In the genomic region with DNA sequence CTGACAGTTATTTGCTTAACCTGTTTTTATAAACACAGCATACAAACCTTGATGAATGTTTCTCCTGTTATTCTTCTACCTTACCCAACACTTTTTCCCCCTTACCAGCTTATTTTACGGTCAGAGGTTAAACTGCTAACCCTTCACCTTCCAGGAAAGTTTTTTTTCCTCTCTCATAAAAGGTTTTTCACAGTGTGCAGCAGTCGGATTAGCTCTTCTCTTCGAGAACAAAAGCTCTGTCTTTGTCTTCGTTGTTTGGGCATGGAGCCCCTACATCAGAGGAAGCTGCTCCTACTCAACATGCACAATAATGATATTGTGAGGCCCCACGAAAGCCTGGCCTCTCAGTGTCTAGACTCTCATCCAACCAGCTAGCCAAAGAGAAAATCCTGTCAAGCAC, we compare ENCODE assay signal across 12 cellular contexts.
"Had no signal": no experiment of that assay in that cellular context is flagged by ENCODE, and none has a peak within 500 bp of the region (broad histone marks: within the 10 kb centered on the region; RNA-seq: fewer than 3 reads in every experiment).

No MANE protein-coding gene starts in this region.

- H3K36me3 ChIP-seq: esophagus muscularis mucosa, left ventricle myocardium inferior, uterus had no signal

- H3K27ac Mint-ChIP-seq: activated naive CD8-positive, alpha-beta T cell treated with anti-CD3 and anti-CD28 coated beads, Interleukin-2, amount 50 U/mL, for 24 hours; natural killer cell treated with Interleukin-12 subunit alpha and Interleukin-12 subunit beta and Interleukin-15 and Interleukin-18, amount 100 ng/mL, for 72 hours had no signal

- H3K4me1 ChIP-seq: uterus had no signal

- H3K27me3 Mint-ChIP-seq: activated naive CD8-positive, alpha-beta T cell treated with anti-CD3 and anti-CD28 coated beads, Interleukin-2, amount 50 U/mL, for 24 hours; natural killer cell treated with Interleukin-12 subunit alpha and Interleukin-12 subunit beta and Interleukin-15 and Interleukin-18, amount 100 ng/mL, for 72 hours had no signal

- H3K27me3 ChIP-seq: esophagus muscularis mucosa, uterus had no signal

- ATAC-seq: activated CD4-positive, CD25-positive, alpha-beta regulatory T cell treated with anti-CD3 and anti-CD28 coated beads, Interleukin-2, amount 50 U/mL, for 24 hours; activated naive CD8-positive, alpha-beta T cell treated with anti-CD3 and anti-CD28 coated beads, Interleukin-2, amount 50 U/mL, for 24 hours; natural killer cell treated with Interleukin-12 subunit alpha and Interleukin-12 subunit beta and Interleukin-15 and Interleukin-18, amount 100 ng/mL, for 72 hours had no signal

- DNase-seq: activated naive CD4-positive, alpha-beta T cell treated with Interleukin-2 at 50 U/mL for 16 hours; activated naive CD8-positive, alpha-beta T cell treated with anti-CD3 and anti-CD28 coated beads, Interleukin-2, amount 50 U/mL, for 24 hours; activated T-cell treated with anti-CD3 and anti-CD28 coated beads for 4 hours; aorta; left ventricle myocardium inferior; mesenchymal stem cell; stimulated activated CD4-positive, alpha-beta T cell treated with anti-CD3 and anti-CD28 coated beads, Interleukin-1b, Interleukin-23, amount 100 ng/mL, for 48 hours; uterus had no signal

- H3K27ac ChIP-seq: dorsolateral prefrontal cortex, esophagus muscularis mucosa, left ventricle myocardium inferior, uterus had no signal

- H3K4me3 ChIP-seq: dorsolateral prefrontal cortex, esophagus muscularis mucosa, left ventricle myocardium inferior, uterus had no signal

- H3K9me3 ChIP-seq: esophagus muscularis mucosa, left ventricle myocardium inferior, uterus had no signal

- H3K4me3 Mint-ChIP-seq: activated naive CD8-positive, alpha-beta T cell treated with anti-CD3 and anti-CD28 coated beads, Interleukin-2, amount 50 U/mL, for 24 hours; natural killer cell treated with Interleukin-12 subunit alpha and Interleukin-12 subunit beta and Interleukin-15 and Interleukin-18, amount 100 ng/mL, for 72 hours had no signal
